In genomic region chr15:50132251-50132984, GRCh38 we compare ENCODE assay signal across 8 cellular contexts. TPM values are rescaled to one million over a fixed set of nuclear protein-coding genes. Genes with fewer than 3 reads are reported as not detected.
DNase-seq lines count a peak whose midpoint lies in the region; ATAC-seq lines count a peak whose summit lies in the region.
"Not testable (repeated sequence)": the region's sequence is repeated elsewhere in the genome, so short reads cannot be mapped to it uniquely, and the experiment has no call there.
"Had no signal": no experiment of that assay in that cellular context is flagged by ENCODE, and none has a peak within 500 bp of the region (broad histone marks: within the 10 kb centered on the region; RNA-seq: fewer than 3 reads in every experiment).

No MANE protein-coding gene starts in this region.

- H3K4me3 Mint-ChIP-seq in activated CD4-positive, alpha-beta T cell treated with anti-CD3 and anti-CD28 coated beads, Interleukin-2, amount 10 ng/mL, durations not matched to agents 24 days and 14 days, result not testable (repeated sequence)
- peak overlapping the region; percentile 22 for H3K4me3 Mint-ChIP-seq in activated T-helper 17 cell treated with anti-CD3 and anti-CD28 coated beads, Interleukin-2, amount 50 U/mL, for 72 hours
- peak overlapping the region; percentile 34 for H3K4me3 Mint-ChIP-seq in activated naive CD8-positive, alpha-beta T cell treated with anti-CD3 and anti-CD28 coated beads, Interleukin-2, amount 50 U/mL, for 24 hours

- peaks cover 14% of the 10 kb centered on the region for H3K9me3 Mint-ChIP-seq in activated CD4-positive, alpha-beta T cell treated with anti-CD3 and anti-CD28 coated beads, Interleukin-2, amount 10 ng/mL, durations not matched to agents 24 days and 14 days
- H3K9me3 Mint-ChIP-seq in activated T-helper 17 cell treated with anti-CD3 and anti-CD28 coated beads, Interleukin-2, amount 50 U/mL, for 72 hours, result not testable (repeated sequence)
- peaks cover 18% of the 10 kb centered on the region for H3K9me3 Mint-ChIP-seq in activated naive CD8-positive, alpha-beta T cell treated with anti-CD3 and anti-CD28 coated beads, Interleukin-2, amount 50 U/mL, for 24 hours

- peaks cover 44% of the 10 kb centered on the region for H3K4me1 Mint-ChIP-seq in activated CD4-positive, alpha-beta T cell treated with anti-CD3 and anti-CD28 coated beads, Interleukin-2, amount 10 ng/mL, durations not matched to agents 24 days and 14 days
- peaks cover 21% of the 10 kb centered on the region for H3K4me1 Mint-ChIP-seq in activated T-helper 17 cell treated with anti-CD3 and anti-CD28 coated beads, Interleukin-2, amount 50 U/mL, for 72 hours
- H3K4me1 Mint-ChIP-seq in activated naive CD8-positive, alpha-beta T cell treated with anti-CD3 and anti-CD28 coated beads, Interleukin-2, amount 50 U/mL, for 24 hours, result peaks cover 48% of the 10 kb centered on the region

- not testable (repeated sequence) for ATAC-seq in activated T-helper 17 cell treated with anti-CD3 and anti-CD28 coated beads, Interleukin-2, amount 50 U/mL, for 72 hours (replicated peaks); activated naive CD8-positive, alpha-beta T cell treated with anti-CD3 and anti-CD28 coated beads, Interleukin-2, amount 50 U/mL, for 24 hours

- H3K27ac Mint-ChIP-seq in activated CD4-positive, alpha-beta T cell treated with anti-CD3 and anti-CD28 coated beads, Interleukin-2, amount 10 ng/mL, durations not matched to agents 24 days and 14 days, result peak overlapping the region; percentile 88
- not testable (repeated sequence) for H3K27ac Mint-ChIP-seq in activated T-helper 17 cell treated with anti-CD3 and anti-CD28 coated beads, Interleukin-2, amount 50 U/mL, for 72 hours
- peak overlapping the region; percentile 23 for H3K27ac Mint-ChIP-seq in activated naive CD8-positive, alpha-beta T cell treated with anti-CD3 and anti-CD28 coated beads, Interleukin-2, amount 50 U/mL, for 24 hours

- DNase-seq in AML-193 (lab: John Stamatoyannopoulos, UW) (peak; percentile 50 to 56), Kasumi-1 (lab: John Stamatoyannopoulos, UW) (peak; percentile 17 to 24), NOMO-1 (lab: John Stamatoyannopoulos, UW; ENCODE audit: unreplicated experiment in 2 of 2) (peak; percentile 73 to 75), SKM-1 (lab: John Stamatoyannopoulos, UW; ENCODE audit: unreplicated experiment) (peak; percentile 20)
- peak; percentile 34 for DNase-seq in activated CD4-positive, alpha-beta T cell treated with anti-CD3 and anti-CD28 coated beads, Interleukin-2, amount 10 ng/mL, durations not matched to agents 24 days and 14 days
- not testable (repeated sequence) for DNase-seq in activated naive CD8-positive, alpha-beta T cell treated with anti-CD3 and anti-CD28 coated beads, Interleukin-2, amount 50 U/mL, for 24 hours

- H3K27me3 Mint-ChIP-seq in activated CD4-positive, alpha-beta T cell treated with anti-CD3 and anti-CD28 coated beads, Interleukin-2, amount 10 ng/mL, durations not matched to agents 24 days and 14 days; activated T-helper 17 cell treated with anti-CD3 and anti-CD28 coated beads, Interleukin-2, amount 50 U/mL, for 72 hours; activated naive CD8-positive, alpha-beta T cell treated with anti-CD3 and anti-CD28 coated beads, Interleukin-2, amount 50 U/mL, for 24 hours: not testable (repeated sequence)

- intact Hi-C loops in activated CD4-positive, alpha-beta T cell treated with anti-CD3 and anti-CD28 coated beads, Interleukin-2, amount 10 ng/mL, durations not matched to agents 24 days and 14 days (cut with micrococcal nuclease), result loop anchor here (10.0 kb wide), 2 partner anchors 1108 to 1248 kb away; no protein-coding TSS in a partner anchor

- peaks cover 33% of the 10 kb centered on the region for H3K36me3 Mint-ChIP-seq in activated CD4-positive, alpha-beta T cell treated with anti-CD3 and anti-CD28 coated beads, Interleukin-2, amount 10 ng/mL, durations not matched to agents 24 days and 14 days (ENCODE audit: low read depth)
- H3K36me3 Mint-ChIP-seq in activated T-helper 17 cell treated with anti-CD3 and anti-CD28 coated beads, Interleukin-2, amount 50 U/mL, for 72 hours (ENCODE audit: low read depth), result peaks cover 10% of the 10 kb centered on the region
- H3K36me3 Mint-ChIP-seq in activated naive CD8-positive, alpha-beta T cell treated with anti-CD3 and anti-CD28 coated beads, Interleukin-2, amount 50 U/mL, for 24 hours (ENCODE audit: low read depth), result not testable (repeated sequence)

RNA-seq across cellular contexts. Expression of gene ATP8B4, which starts 13.4 kb away (rescaled TPM):
- total RNA-seq in activated CD4-positive, alpha-beta T cell treated with anti-CD3 and anti-CD28 coated beads, Interleukin-2, amount 10 ng/mL, durations not matched to agents 24 days and 14 days, result 29.9 and 38.5 TPM in 2 replicates
- total RNA-seq in activated T-helper 17 cell treated with anti-CD3 and anti-CD28 coated beads, Interleukin-2, amount 50 U/mL, for 72 hours, result 10 to 100 TPM; 20.0 to 26.1 TPM
- total RNA-seq: OCI-LY7 had no signal

RNA-seq across cellular contexts. Expression of gene SLC27A2, which starts 49.6 kb away (rescaled TPM):
- total RNA-seq in activated CD4-positive, alpha-beta T cell treated with anti-CD3 and anti-CD28 coated beads, Interleukin-2, amount 10 ng/mL, durations not matched to agents 24 days and 14 days, result 75.4 and 76.0 TPM in 2 replicates
- 10 to 100 TPM; 15.9 to 41.7 TPM for total RNA-seq in activated T-helper 17 cell treated with anti-CD3 and anti-CD28 coated beads, Interleukin-2, amount 50 U/mL, for 72 hours
- total RNA-seq: OCI-LY7 had no signal
